Comparison of ENCODE assay signal across 23 cellular contexts in genomic region chr2:74029719-74030397, GRCh38. TPM values are rescaled to one million over a fixed set of nuclear protein-coding genes. Genes with fewer than 3 reads are reported as not detected.
DNase-seq lines count a peak whose midpoint lies in the region; ATAC-seq and TF ChIP-seq lines count a peak whose summit lies in the region.
"Had no signal": no experiment of that assay in that cellular context is flagged by ENCODE, and none has a peak within 500 bp of the region (broad histone marks: within the 10 kb centered on the region; RNA-seq: fewer than 3 reads in every experiment).

No MANE protein-coding gene starts in this region.

- H3K27ac Mint-ChIP-seq in activated naive CD4-positive, alpha-beta T cell treated with anti-CD3 and anti-CD28 coated beads for 36 hours: peak overlapping the region; percentile 67
- no peak overlapping the region for H3K27ac Mint-ChIP-seq in activated naive CD4-positive, alpha-beta T cell treated with anti-CD3 and anti-CD28 coated beads, Interleukin-2, amount 10 ng/mL, durations not matched to agents 7 days and 5 days
- H3K27ac Mint-ChIP-seq in activated naive CD8-positive, alpha-beta T cell treated with anti-CD3 and anti-CD28 coated beads, Interleukin-2, amount 50 U/mL, for 24 hours: peak overlapping the region; percentile 24
- H3K27ac Mint-ChIP-seq in stimulated activated naive B cell treated with anti-CD40 and anti-IgM and Interleukin-4, amounts not matched to agents 10 μg/mL and 1 μg/mL and 100 μg/mL, for 72 hours: peak overlapping the region; percentile 15

- CTCF ChIA-PET in activated naive CD4-positive, alpha-beta T cell treated with anti-CD3 and anti-CD28 coated beads for 36 hours (lab: Charles Lee): interaction anchor here (1.5 to 2.8 kb wide), 2 partner anchors 10 to 29 kb away, joined by 3 to 11 read pairs; no protein-coding TSS in a partner anchor
- CTCF ChIA-PET in activated naive CD4-positive, alpha-beta T cell treated with anti-CD3 and anti-CD28 coated beads, Interleukin-2, amount 10 ng/mL, durations not matched to agents 7 days and 5 days (lab: Charles Lee): no interaction called here
- CTCF ChIA-PET in OCI-LY7 (lab: Charles Lee; ENCODE audit: unreplicated experiment): no interaction called here

- DNase-seq in activated naive CD4-positive, alpha-beta T cell treated with anti-CD3 and anti-CD28 coated beads for 36 hours: no peak
- no peak for DNase-seq in activated naive CD4-positive, alpha-beta T cell treated with anti-CD3 and anti-CD28 coated beads, Interleukin-2, amount 10 ng/mL, durations not matched to agents 7 days and 5 days
- DNase-seq in MV-4-11 (lab: John Stamatoyannopoulos, UW) (peak; percentile 62), OCI-LY7 (ENCODE audit: low spot score) (no peak), HAP-1 (ENCODE audit: low spot score in 2 of 2) (no peak), tibial artery (no peak)
- no peak for DNase-seq in activated naive CD8-positive, alpha-beta T cell treated with anti-CD3 and anti-CD28 coated beads, Interleukin-2, amount 50 U/mL, for 24 hours
- DNase-seq in stimulated activated naive B cell treated with anti-CD40 and anti-IgM and Interleukin-4, amounts not matched to agents 10 μg/mL and 1 μg/mL and 100 μg/mL, for 72 hours: no peak
- DNase-seq: activated naive CD8-positive, alpha-beta T cell treated with anti-CD3 and anti-CD28 coated beads, Interleukin-2, amount 10 ng/mL, durations not matched to agents 7 days and 5 days; brain microvascular endothelial cell; COR-L47; cortex of kidney; EL; gastrocnemius medialis; left cardiac atrium; NCI-H748 treated with DMSO at 0.1 percent for 48 hours; psoas muscle; stimulated activated CD4-positive, alpha-beta T cell treated with anti-CD3 and anti-CD28 coated beads, Interleukin-4, amount 100 ng/mL, for 1 hour; WERI-Rb-1 had no signal

- no peaks in the 10 kb centered on the region for H3K9me3 Mint-ChIP-seq in activated naive CD4-positive, alpha-beta T cell treated with anti-CD3 and anti-CD28 coated beads for 36 hours
- peaks cover 7% of the 10 kb centered on the region for H3K9me3 Mint-ChIP-seq in activated naive CD4-positive, alpha-beta T cell treated with anti-CD3 and anti-CD28 coated beads, Interleukin-2, amount 10 ng/mL, durations not matched to agents 7 days and 5 days
- no peaks in the 10 kb centered on the region for H3K9me3 Mint-ChIP-seq in activated naive CD8-positive, alpha-beta T cell treated with anti-CD3 and anti-CD28 coated beads, Interleukin-2, amount 50 U/mL, for 24 hours
- H3K9me3 Mint-ChIP-seq in stimulated activated naive B cell treated with anti-CD40 and anti-IgM and Interleukin-4, amounts not matched to agents 10 μg/mL and 1 μg/mL and 100 μg/mL, for 72 hours: no peaks in the 10 kb centered on the region
- H3K9me3 Mint-ChIP-seq: neural crest cell had no signal

- intact Hi-C loops in activated naive CD4-positive, alpha-beta T cell treated with anti-CD3 and anti-CD28 coated beads for 36 hours (cut with micrococcal nuclease): loop anchor here (5.0 kb wide), 1 partner anchor 43 kb away; no protein-coding TSS in a partner anchor
- intact Hi-C loops in OCI-LY7 (cut with micrococcal nuclease; ENCODE audit: unreplicated experiment) (no loop called here), tibial artery (cut with DNase I; ENCODE audit: low total_unique reads) (no loop called here)

- H3K4me1 ChIP-seq in OCI-LY7 (ENCODE audit: insufficient read depth, low read length, poor library complexity, severe bottlenecking) (peaks cover 35% of the 10 kb centered on the region), HAP-1 (peaks cover 13% of the 10 kb centered on the region), tibial artery (peaks cover 0 to 10% (median 0%) of the 10 kb centered on the region in 4 donors)

- no peaks in the 10 kb centered on the region for H3K27me3 Mint-ChIP-seq in activated naive CD4-positive, alpha-beta T cell treated with anti-CD3 and anti-CD28 coated beads for 36 hours (ENCODE audit: low read depth)
- H3K27me3 Mint-ChIP-seq in activated naive CD4-positive, alpha-beta T cell treated with anti-CD3 and anti-CD28 coated beads, Interleukin-2, amount 10 ng/mL, durations not matched to agents 7 days and 5 days: peaks cover 4% of the 10 kb centered on the region
- no peaks in the 10 kb centered on the region for H3K27me3 Mint-ChIP-seq in activated naive CD8-positive, alpha-beta T cell treated with anti-CD3 and anti-CD28 coated beads, Interleukin-2, amount 50 U/mL, for 24 hours
- H3K27me3 Mint-ChIP-seq in stimulated activated naive B cell treated with anti-CD40 and anti-IgM and Interleukin-4, amounts not matched to agents 10 μg/mL and 1 μg/mL and 100 μg/mL, for 72 hours: no peaks in the 10 kb centered on the region
- H3K27me3 Mint-ChIP-seq: activated naive CD8-positive, alpha-beta T cell treated with anti-CD3 and anti-CD28 coated beads, Interleukin-2, amount 10 ng/mL, durations not matched to agents 7 days and 5 days had no signal

- TF ChIP-seq CTCF in OCI-LY7 (conservative IDR thresholded peaks at IDR 0.05; ENCODE audit: low read length): no peak
- no peak for TF ChIP-seq CTCF in tibial artery (IDR thresholded peaks at IDR 0.05)

- no TSS peak for BruUV-seq in OCI-LY7 (replicated peaks; lab: Mats Ljungman, UMichigan)

- H3K9me3 ChIP-seq in OCI-LY7 (ENCODE audit: low read length) (peaks cover 11% of the 10 kb centered on the region; the same call in 1 of the 2 replicates), HAP-1 (no peaks in the 10 kb centered on the region), tibial artery (no peaks in the 10 kb centered on the region)
- H3K9me3 ChIP-seq: gastrocnemius medialis, psoas muscle had no signal

- no peaks in the 10 kb centered on the region for H3K9me2 ChIP-seq in OCI-LY7 (ENCODE audit: insufficient read depth, low read length)

- H3K36me3 Mint-ChIP-seq in activated naive CD4-positive, alpha-beta T cell treated with anti-CD3 and anti-CD28 coated beads for 36 hours (ENCODE audit: low read depth): peaks cover 13% of the 10 kb centered on the region
- peaks cover 13% of the 10 kb centered on the region for H3K36me3 Mint-ChIP-seq in activated naive CD4-positive, alpha-beta T cell treated with anti-CD3 and anti-CD28 coated beads, Interleukin-2, amount 10 ng/mL, durations not matched to agents 7 days and 5 days
- H3K36me3 Mint-ChIP-seq in activated naive CD8-positive, alpha-beta T cell treated with anti-CD3 and anti-CD28 coated beads, Interleukin-2, amount 50 U/mL, for 24 hours (ENCODE audit: low read depth): peaks cover 18% of the 10 kb centered on the region
- peaks cover 8 to 15% of the 10 kb centered on the region in 2 donors for H3K36me3 Mint-ChIP-seq in stimulated activated naive B cell treated with anti-CD40 and anti-IgM and Interleukin-4, amounts not matched to agents 10 μg/mL and 1 μg/mL and 100 μg/mL, for 72 hours

- peaks cover 88% of the 10 kb centered on the region for H3K4me1 Mint-ChIP-seq in activated naive CD4-positive, alpha-beta T cell treated with anti-CD3 and anti-CD28 coated beads for 36 hours (ENCODE audit: low read depth)
- H3K4me1 Mint-ChIP-seq in activated naive CD4-positive, alpha-beta T cell treated with anti-CD3 and anti-CD28 coated beads, Interleukin-2, amount 10 ng/mL, durations not matched to agents 7 days and 5 days: peaks cover 77% of the 10 kb centered on the region
- peaks cover 84% of the 10 kb centered on the region for H3K4me1 Mint-ChIP-seq in activated naive CD8-positive, alpha-beta T cell treated with anti-CD3 and anti-CD28 coated beads, Interleukin-2, amount 50 U/mL, for 24 hours
- peaks cover 40 to 81% of the 10 kb centered on the region in 2 donors for H3K4me1 Mint-ChIP-seq in stimulated activated naive B cell treated with anti-CD40 and anti-IgM and Interleukin-4, amounts not matched to agents 10 μg/mL and 1 μg/mL and 100 μg/mL, for 72 hours

- no peak for ATAC-seq in activated naive CD8-positive, alpha-beta T cell treated with anti-CD3 and anti-CD28 coated beads, Interleukin-2, amount 50 U/mL, for 24 hours
- ATAC-seq in stimulated activated naive B cell treated with anti-CD40 and anti-IgM and Interleukin-4, amounts not matched to agents 10 μg/mL and 1 μg/mL and 100 μg/mL, for 72 hours (replicated peaks): peak in 1 of 2 donors; percentile 26
- ATAC-seq: gastrocnemius medialis, left cardiac atrium, psoas muscle had no signal

- POLR2A ChIA-PET in OCI-LY7 (lab: Charles Lee): interaction anchor here (0.7 to 1.5 kb wide), 2 partner anchors 23 to 27 kb away, joined by 3 read pairs; no protein-coding TSS in a partner anchor

- H4K20me1 ChIP-seq in OCI-LY7 (ENCODE audit: insufficient read depth, low read length): peaks cover 22% of the 10 kb centered on the region; the same call in 1 of the 2 replicates

- H3K36me3 ChIP-seq in OCI-LY7 (ENCODE audit: insufficient read depth, low read length) (peaks cover 20% of the 10 kb centered on the region), HAP-1 (replicated peaks) (no peaks in the 10 kb centered on the region), tibial artery (no peaks in the 10 kb centered on the region)
- H3K36me3 ChIP-seq: brain microvascular endothelial cell, gastrocnemius medialis had no signal

- H3K27ac ChIP-seq in OCI-LY7 (ENCODE audit: low read depth, low read length, poor library complexity, severe bottlenecking) (no peak overlapping the region), tibial artery (no peak overlapping the region)
- H3K27ac ChIP-seq: brain microvascular endothelial cell, epithelial cell of prostate, gastrocnemius medialis, psoas muscle, RWPE1, skin epidermis, WERI-Rb-1 had no signal

- H3K4me3 ChIP-seq in OCI-LY7 (ENCODE audit: low read depth, low read length, poor library complexity, severe bottlenecking) (no peak overlapping the region), HAP-1 (no peak overlapping the region), tibial artery (no peak overlapping the region)
- H3K4me3 ChIP-seq: gastrocnemius medialis, psoas muscle, skin epidermis had no signal

- H2AFZ ChIP-seq in OCI-LY7 (ENCODE audit: low read length): no peak overlapping the region

- H3K27me3 ChIP-seq in HAP-1 (ENCODE audit: low read depth) (no peaks in the 10 kb centered on the region), tibial artery (no peaks in the 10 kb centered on the region)
- H3K27me3 ChIP-seq: brain microvascular endothelial cell, gastrocnemius medialis had no signal

- no peak overlapping the region for H3K4me3 Mint-ChIP-seq in activated naive CD4-positive, alpha-beta T cell treated with anti-CD3 and anti-CD28 coated beads for 36 hours
- H3K4me3 Mint-ChIP-seq in activated naive CD4-positive, alpha-beta T cell treated with anti-CD3 and anti-CD28 coated beads, Interleukin-2, amount 10 ng/mL, durations not matched to agents 7 days and 5 days: no peak overlapping the region
- H3K4me3 Mint-ChIP-seq in activated naive CD8-positive, alpha-beta T cell treated with anti-CD3 and anti-CD28 coated beads, Interleukin-2, amount 50 U/mL, for 24 hours: no peak overlapping the region
- no peak overlapping the region for H3K4me3 Mint-ChIP-seq in stimulated activated naive B cell treated with anti-CD40 and anti-IgM and Interleukin-4, amounts not matched to agents 10 μg/mL and 1 μg/mL and 100 μg/mL, for 72 hours
- H3K4me3 Mint-ChIP-seq: neural crest cell had no signal

- in situ Hi-C loops in HAP-1 (cut with MboI; ENCODE audit: low sequenced_read_pairs): no loop called here

- H3K4me2 ChIP-seq in OCI-LY7 (ENCODE audit: low read length): no peak overlapping the region

- H3K79me2 ChIP-seq in OCI-LY7 (ENCODE audit: insufficient read depth, low read depth, low read length): peaks cover 60% of the 10 kb centered on the region

RNA-seq across cellular contexts. Expression of gene TET3, which starts 45.1 kb away (rescaled TPM):
- total RNA-seq in activated naive CD4-positive, alpha-beta T cell treated with anti-CD3 and anti-CD28 coated beads for 36 hours: 10 to 100 TPM; 14.4 to 15.2 TPM
- 11.9 and 14.7 TPM in 2 replicates for total RNA-seq in OCI-LY7 (2014; rRNA removed; shearing (Covaris generic))
- 24.8 and 25.2 TPM in 2 replicates for total RNA-seq in OCI-LY7 (2022)
